In the genomic region with DNA sequence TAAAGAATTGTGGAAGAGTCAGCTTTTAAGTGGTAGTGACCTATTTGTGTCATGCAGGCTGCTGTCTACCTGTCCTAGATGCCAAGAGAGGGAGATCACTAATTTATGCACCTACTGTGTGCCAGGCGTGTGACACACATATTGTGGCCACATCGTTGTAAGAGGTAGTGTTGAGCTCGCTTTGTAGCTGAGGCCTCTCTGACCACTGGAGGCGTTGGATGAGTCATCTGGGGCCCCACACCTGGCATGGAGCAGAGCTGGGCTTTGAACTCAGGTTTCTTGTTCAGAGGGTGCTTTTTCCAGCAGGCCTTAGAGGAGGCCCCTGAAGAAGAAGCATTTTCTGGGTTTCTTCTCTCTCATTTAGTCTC, we compare ENCODE assay signal across 1 cellular context.
TF ChIP-seq lines count a peak whose summit lies in the region.

No MANE protein-coding gene starts in this region.

TF ChIP-seq in HepG2, 621 proteins besides CTCF, POLR2A, EP300 and RAD21 (continued from another document):
- TF ChIP-seq KMT2B (CRISPR knock-in tag; IDR thresholded peaks at IDR 0.05) (no peak), ZNF12 (CRISPR knock-in tag; IDR thresholded peaks at IDR 0.05) (no peak), GABPB1 (CRISPR knock-in tag; IDR thresholded peaks at IDR 0.05) (no peak), GLI4 (CRISPR knock-in tag; IDR thresholded peaks at IDR 0.05; ENCODE audit: borderline replicate concordance) (no peak), ZNF614 (CRISPR knock-in tag; IDR thresholded peaks at IDR 0.05; ENCODE audit: borderline replicate concordance) (no peak), ZNF292 (CRISPR knock-in tag; IDR thresholded peaks at IDR 0.05; ENCODE audit: borderline replicate concordance, low read depth) (no peak), HMG20A (CRISPR knock-in tag; IDR thresholded peaks at IDR 0.05; ENCODE audit: borderline replicate concordance) (no peak), TCF7 (IDR thresholded peaks at IDR 0.05; ENCODE audit: low read depth) (no peak), SMARCE1 (IDR thresholded peaks at IDR 0.05; ENCODE audit: borderline replicate concordance) (no peak), ZNF775 (CRISPR knock-in tag; IDR thresholded peaks at IDR 0.05; ENCODE audit: borderline replicate concordance) (no peak), ZSCAN22 (CRISPR knock-in tag; IDR thresholded peaks at IDR 0.05) (no peak), THAP11 (CRISPR knock-in tag; IDR thresholded peaks at IDR 0.05) (no peak), SP4 (CRISPR knock-in tag; IDR thresholded peaks at IDR 0.05) (no peak), ZNF790 (CRISPR knock-in tag; IDR thresholded peaks at IDR 0.05; ENCODE audit: borderline replicate concordance) (no peak), MIER3 (CRISPR knock-in tag; IDR thresholded peaks at IDR 0.05; ENCODE audit: borderline replicate concordance) (no peak), GPN1 (CRISPR knock-in tag; IDR thresholded peaks at IDR 0.05; ENCODE audit: borderline replicate concordance) (no peak), TCF12 (IDR thresholded peaks at IDR 0.05) (no peak), TCF12 (CRISPR knock-in tag; IDR thresholded peaks at IDR 0.05) (no peak), ZNF430 (CRISPR knock-in tag; IDR thresholded peaks at IDR 0.05) (no peak), JUND (CRISPR knock-in tag; IDR thresholded peaks at IDR 0.05) (peak; percentile 84), NPAS2 (CRISPR knock-in tag; IDR thresholded peaks at IDR 0.05; ENCODE audit: borderline replicate concordance) (no peak)
- TF ChIP-seq, protein P1, sequence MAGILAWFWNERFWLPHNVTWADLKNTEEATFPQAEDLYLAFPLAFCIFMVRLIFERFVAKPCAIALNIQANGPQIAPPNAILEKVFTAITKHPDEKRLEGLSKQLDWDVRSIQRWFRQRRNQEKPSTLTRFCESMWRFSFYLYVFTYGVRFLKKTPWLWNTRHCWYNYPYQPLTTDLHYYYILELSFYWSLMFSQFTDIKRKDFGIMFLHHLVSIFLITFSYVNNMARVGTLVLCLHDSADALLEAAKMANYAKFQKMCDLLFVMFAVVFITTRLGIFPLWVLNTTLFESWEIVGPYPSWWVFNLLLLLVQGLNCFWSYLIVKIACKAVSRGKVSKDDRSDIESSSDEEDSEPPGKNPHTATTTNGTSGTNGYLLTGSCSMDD (CRISPR knock-in tag; IDR thresholded peaks at IDR 0.05), result no peak
- TF ChIP-seq, protein P2, sequence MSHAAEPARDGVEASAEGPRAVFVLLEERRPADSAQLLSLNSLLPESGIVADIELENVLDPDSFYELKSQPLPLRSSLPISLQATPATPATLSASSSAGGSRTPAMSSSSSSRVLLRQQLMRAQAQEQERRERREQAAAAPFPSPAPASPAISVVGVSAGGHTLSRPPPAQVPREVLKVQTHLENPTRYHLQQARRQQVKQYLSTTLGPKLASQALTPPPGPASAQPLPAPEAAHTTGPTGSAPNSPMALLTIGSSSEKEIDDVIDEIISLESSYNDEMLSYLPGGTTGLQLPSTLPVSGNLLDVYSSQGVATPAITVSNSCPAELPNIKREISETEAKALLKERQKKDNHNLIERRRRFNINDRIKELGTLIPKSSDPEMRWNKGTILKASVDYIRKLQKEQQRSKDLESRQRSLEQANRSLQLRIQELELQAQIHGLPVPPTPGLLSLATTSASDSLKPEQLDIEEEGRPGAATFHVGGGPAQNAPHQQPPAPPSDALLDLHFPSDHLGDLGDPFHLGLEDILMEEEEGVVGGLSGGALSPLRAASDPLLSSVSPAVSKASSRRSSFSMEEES (CRISPR knock-in tag; IDR thresholded peaks at IDR 0.05), result no peak
